Comparison of ENCODE assay signal across 10 cellular contexts in genomic region chr5:116532762-116533525, GRCh38. TPM values are rescaled to one million over a fixed set of nuclear protein-coding genes. Genes with fewer than 3 reads are reported as not detected.
DNase-seq lines count a peak whose midpoint lies in the region; ATAC-seq and TF ChIP-seq lines count a peak whose summit lies in the region.
"Had no signal": no experiment of that assay in that cellular context is flagged by ENCODE, and none has a peak within 500 bp of the region (broad histone marks: within the 10 kb centered on the region; RNA-seq: fewer than 3 reads in every experiment).

No MANE protein-coding gene starts in this region.

- peak overlapping the region; percentile 94 for H3K27ac Mint-ChIP-seq in progenitor cell of endocrine pancreas
- H3K27ac Mint-ChIP-seq in activated naive CD8-positive, alpha-beta T cell treated with anti-CD3 and anti-CD28 coated beads for 36 hours, result no peak overlapping the region
- H3K27ac Mint-ChIP-seq: activated naive CD4-positive, alpha-beta T cell treated with anti-CD3 and anti-CD28 coated beads, Interleukin-2, amount 50 U/mL, for 24 hours had no signal

- no peaks in the 10 kb centered on the region for H3K9me3 Mint-ChIP-seq in progenitor cell of endocrine pancreas (ENCODE audit: low read depth)
- H3K9me3 Mint-ChIP-seq in activated naive CD8-positive, alpha-beta T cell treated with anti-CD3 and anti-CD28 coated beads for 36 hours, result no peaks in the 10 kb centered on the region
- H3K9me3 Mint-ChIP-seq: activated naive CD4-positive, alpha-beta T cell treated with anti-CD3 and anti-CD28 coated beads, Interleukin-2, amount 50 U/mL, for 24 hours had no signal

- peaks cover 1% of the 10 kb centered on the region for H3K36me3 Mint-ChIP-seq in progenitor cell of endocrine pancreas (ENCODE audit: insufficient read depth)
- no peaks in the 10 kb centered on the region for H3K36me3 Mint-ChIP-seq in activated naive CD8-positive, alpha-beta T cell treated with anti-CD3 and anti-CD28 coated beads for 36 hours
- H3K36me3 Mint-ChIP-seq: activated naive CD4-positive, alpha-beta T cell treated with anti-CD3 and anti-CD28 coated beads, Interleukin-2, amount 50 U/mL, for 24 hours had no signal

- no peaks in the 10 kb centered on the region for H3K27me3 Mint-ChIP-seq in progenitor cell of endocrine pancreas
- no peaks in the 10 kb centered on the region for H3K27me3 Mint-ChIP-seq in activated naive CD8-positive, alpha-beta T cell treated with anti-CD3 and anti-CD28 coated beads for 36 hours
- H3K27me3 Mint-ChIP-seq: activated naive CD4-positive, alpha-beta T cell treated with anti-CD3 and anti-CD28 coated beads, Interleukin-2, amount 50 U/mL, for 24 hours had no signal

- no peaks in the 10 kb centered on the region for H3K27me3 ChIP-seq in right atrium auricular region

- peak overlapping the region; percentile 36 for H3K4me3 Mint-ChIP-seq in progenitor cell of endocrine pancreas (ENCODE audit: low read depth)
- no peak overlapping the region for H3K4me3 Mint-ChIP-seq in activated naive CD8-positive, alpha-beta T cell treated with anti-CD3 and anti-CD28 coated beads for 36 hours
- H3K4me3 Mint-ChIP-seq: activated naive CD4-positive, alpha-beta T cell treated with anti-CD3 and anti-CD28 coated beads, Interleukin-2, amount 50 U/mL, for 24 hours had no signal

- H3K4me3 ChIP-seq in LNCaP clone FGC (ENCODE audit: low read depth, low read length) (no peak overlapping the region), right atrium auricular region (no peak overlapping the region)

- H3K4me1 Mint-ChIP-seq in progenitor cell of endocrine pancreas (ENCODE audit: low read depth), result peaks cover 66% of the 10 kb centered on the region
- H3K4me1 Mint-ChIP-seq in activated naive CD8-positive, alpha-beta T cell treated with anti-CD3 and anti-CD28 coated beads for 36 hours, result no peaks in the 10 kb centered on the region
- H3K4me1 Mint-ChIP-seq: activated naive CD4-positive, alpha-beta T cell treated with anti-CD3 and anti-CD28 coated beads, Interleukin-2, amount 50 U/mL, for 24 hours had no signal

- no peaks in the 10 kb centered on the region for H3K36me3 ChIP-seq in right atrium auricular region

- TF ChIP-seq CTCF in LNCaP clone FGC (IDR thresholded peaks at IDR 0.05; ENCODE audit: control insufficient read depth, extremely low read depth, insufficient read depth) (no peak), VCaP (conservative IDR thresholded peaks at IDR 0.05) (no peak), progenitor cell of endocrine pancreas (IDR thresholded peaks at IDR 0.05; ENCODE audit: unreplicated experiment) (no peak), right atrium auricular region (IDR thresholded peaks at IDR 0.05) (no peak)

- H3K27ac ChIP-seq in VCaP, result peak overlapping the region; percentile 52
- no peak overlapping the region for H3K27ac ChIP-seq in right atrium auricular region

- peak; percentile 58 for ATAC-seq in GM19463 (IDR thresholded peaks at IDR 0.05; ENCODE audit: unreplicated experiment)

- H3K9me3 ChIP-seq in right atrium auricular region, result no peaks in the 10 kb centered on the region

- H3K4me1 ChIP-seq in right atrium auricular region, result peaks cover 0 to 30% of the 10 kb centered on the region in 2 donors

- peak; percentile 49 for DNase-seq in LNCaP clone FGC (ENCODE audit: low read depth)
- DNase-seq in progenitor cell of endocrine pancreas (ENCODE audit: low spot score, unreplicated experiment), result no peak
- no peak for DNase-seq in activated naive CD8-positive, alpha-beta T cell treated with anti-CD3 and anti-CD28 coated beads for 36 hours
- no peak for DNase-seq in nucleus accumbens (lab: John Stamatoyannopoulos, UW)
- DNase-seq in right atrium auricular region (ENCODE audit: low spot score), result no peak
- no peak for DNase-seq in D341Med (ENCODE audit: low spot score)

RNA-seq across cellular contexts. Expression of gene SEMA6A, which starts 41.7 kb away (rescaled TPM):
- total RNA-seq in progenitor cell of endocrine pancreas (89.9 and 105 TPM in 2 replicates), right atrium auricular region (1 to 10 TPM; 3.9 to 4.4 TPM)
- not detected for total RNA-seq in activated naive CD8-positive, alpha-beta T cell treated with anti-CD3 and anti-CD28 coated beads for 36 hours
- total RNA-seq: T-helper 2 cell treated with Interferon-gamma antibody and Interleukin-4, amounts not matched to agents 100 ng/mL and 5 ng/mL, for 36 hours had no signal

Comparison
In these comparisons a context has a peak if more than half of its experiments do, and no peak if none do; other contexts are left out.
1. RNA of gene SEMA6A, which starts 41.7 kb away (total RNA-seq): 89.9 to 105 TPM in progenitor cell of endocrine pancreas; 3.9 to 4.4 TPM in right atrium auricular region and not detected in activated naive CD8-positive, alpha-beta T cell treated with anti-CD3 and anti-CD28 coated beads for 36 hours; every median in the first group is over 10 times any median in the second.